8 cellular contexts compared by ENCODE assay signal in the genomic region with DNA sequence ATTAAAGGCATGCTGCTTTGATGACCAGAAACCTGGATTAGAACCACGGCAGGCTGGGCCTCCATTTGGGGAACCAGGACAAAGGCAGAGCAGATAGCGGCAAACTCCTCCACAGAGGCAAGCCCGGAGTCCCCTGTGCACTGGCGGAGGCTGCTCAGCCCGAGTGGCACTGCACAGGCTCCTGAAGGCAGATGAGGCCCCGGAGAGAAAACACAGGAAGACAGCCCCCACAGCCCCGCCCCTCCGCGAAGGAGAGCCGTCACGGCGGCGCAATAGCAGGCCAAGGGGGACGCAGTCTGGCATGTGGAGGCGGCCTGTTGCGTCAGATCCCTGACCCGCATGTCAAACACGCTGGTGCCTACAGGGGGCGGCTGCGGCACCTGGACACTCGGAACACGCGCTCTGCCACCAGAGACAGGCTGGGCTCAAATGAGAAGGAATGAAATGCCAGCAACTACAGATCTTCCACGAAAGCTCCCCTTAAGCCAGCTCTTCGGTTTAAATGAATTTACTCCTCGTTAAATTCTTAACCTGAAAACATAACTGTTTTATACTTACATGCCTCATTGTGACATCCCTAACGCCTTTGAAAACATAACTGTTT.
DNase-seq lines count a peak whose midpoint lies in the region; TF ChIP-seq lines count a peak whose summit lies in the region.
"Had no signal": no experiment of that assay in that cellular context is flagged by ENCODE, and none has a peak within 500 bp of the region (broad histone marks: within the 10 kb centered on the region; RNA-seq: fewer than 3 reads in every experiment).

No MANE protein-coding gene starts in this region.

- TF ChIP-seq CTCF in GM20000 (IDR thresholded peaks at IDR 0.05; ENCODE audit: extremely low read depth, missing control alignments) (peak; percentile 32), Peyer's patch (IDR thresholded peaks at IDR 0.05) (peak; percentile 14 to 58 (median 49)), fibroblast of villous mesenchyme (IDR thresholded peaks at IDR 0.05; ENCODE audit: insufficient read depth, low read depth, low read length) (peak; percentile 75)

- no peak overlapping the region for H2AK5ac ChIP-seq in neuronal stem cell (ENCODE audit: low read depth, low read length)

- no peak overlapping the region for H3K14ac ChIP-seq in neuronal stem cell (ENCODE audit: low read length)

- H3K9me3 ChIP-seq in Peyer's patch, result no peaks in the 10 kb centered on the region
- no peaks in the 10 kb centered on the region for H3K9me3 ChIP-seq in neuronal stem cell (replicated peaks in 1 of 2; ENCODE audit: control insufficient read depth in 2 of 2, insufficient read depth in 1 of 2, low read depth in 1 of 2, low read length in 2 of 2)
- H3K9me3 ChIP-seq: neutrophil had no signal

- no peak overlapping the region for H3K23ac ChIP-seq in neuronal stem cell (ENCODE audit: low read depth, low read length, poor library complexity)

- peak; percentile 93 for DNase-seq in GM20000 (ENCODE audit: low spot score)
- peak; percentile 69 to 83 (median 71) for DNase-seq in Peyer's patch
- peak; percentile 63 for DNase-seq in activated gamma-delta T cell (lab: John Stamatoyannopoulos, UW)
- peak; percentile 97 for DNase-seq in fibroblast of villous mesenchyme (ENCODE audit: low read depth)
- peak; percentile 64 for DNase-seq in neuronal stem cell (ENCODE audit: low spot score)
- DNase-seq in substantia nigra (lab: John Stamatoyannopoulos, UW), result peak in 45 of 49 donors; percentile 19 to 86 (median 64)
- no peak for DNase-seq in SW480 (ENCODE audit: low spot score)

- peak overlapping the region; percentile 68 for H3K18ac ChIP-seq in neuronal stem cell (ENCODE audit: low read length)

- peak overlapping the region; percentile 2 for H2BK12ac ChIP-seq in neuronal stem cell (ENCODE audit: low read length)

- H3K9ac ChIP-seq in neuronal stem cell (ENCODE audit: low read depth, low read length, poor library complexity), result no peak overlapping the region

- no peak overlapping the region for H2BK120ac ChIP-seq in neuronal stem cell (ENCODE audit: low read depth, low read length)

- H3K79me1 ChIP-seq in neuronal stem cell (ENCODE audit: low read depth, low read length), result peaks cover 16% of the 10 kb centered on the region

- no peak overlapping the region for H2BK5ac ChIP-seq in neuronal stem cell (ENCODE audit: low read length)

- H3K27me3 ChIP-seq in Peyer's patch, result no peaks in the 10 kb centered on the region
- no peaks in the 10 kb centered on the region for H3K27me3 ChIP-seq in neuronal stem cell (ENCODE audit: control insufficient read depth in 3 of 3, insufficient read depth in 3 of 3, low read depth in 1 of 3, low read length in 3 of 3)
- H3K27me3 ChIP-seq: neutrophil had no signal

- no peak overlapping the region for H4K91ac ChIP-seq in neuronal stem cell (ENCODE audit: low read depth, low read length, poor library complexity)

- peaks cover 0 to 16% (median 7%) of the 10 kb centered on the region in 4 donors for H3K4me1 ChIP-seq in Peyer's patch
- H3K4me1 ChIP-seq in neuronal stem cell (ENCODE audit: control insufficient read depth in 2 of 2, insufficient read depth in 1 of 2, low read depth in 1 of 2, low read length in 2 of 2), result peaks cover 51 to 54% of the 10 kb centered on the region in 2 donors

- H2AFZ ChIP-seq in neuronal stem cell (ENCODE audit: low read length), result peak overlapping the region; percentile 7

- no peaks in the 10 kb centered on the region for H3K36me3 ChIP-seq in Peyer's patch
- peaks cover 0 to 2% of the 10 kb centered on the region in 2 donors for H3K36me3 ChIP-seq in neuronal stem cell (replicated peaks in 1 of 2; ENCODE audit: control insufficient read depth in 2 of 2, insufficient read depth in 2 of 2, low read length in 2 of 2)
- H3K36me3 ChIP-seq: neutrophil had no signal

- no peak overlapping the region for H4K8ac ChIP-seq in neuronal stem cell (ENCODE audit: low read depth, low read length)

- H2BK15ac ChIP-seq in neuronal stem cell (ENCODE audit: low read length), result no peak overlapping the region

- no peak for TF ChIP-seq POLR2A in Peyer's patch (IDR thresholded peaks at IDR 0.05)

- H3K27ac ChIP-seq in Peyer's patch, result peak overlapping the region in 1 of 4 donors; percentile 13
- no peak overlapping the region for H3K27ac ChIP-seq in neuronal stem cell (replicated peaks; ENCODE audit: low read length)
- peak overlapping the region; percentile 84 for H3K27ac ChIP-seq in substantia nigra (ENCODE audit: low read depth, low read length, poor library complexity, severe bottlenecking)
- H3K27ac ChIP-seq: neutrophil had no signal

- no peak overlapping the region for H3K4me2 ChIP-seq in neuronal stem cell (ENCODE audit: insufficient read depth, low read length, poor library complexity, severe bottlenecking)

- no peak overlapping the region for H3K4ac ChIP-seq in neuronal stem cell (ENCODE audit: low read length)

- H3K4me3 ChIP-seq in Peyer's patch (no peak overlapping the region), fibroblast of villous mesenchyme (ENCODE audit: low read depth, low read length) (peak overlapping the region; percentile 25), neuronal stem cell (ENCODE audit: low read length in 2 of 2) (no peak overlapping the region)

- no CpG with 5 or more reads among the region's 27 CpGs for WGBS in neuronal stem cell (ENCODE audit: extremely low coverage in 2 of 2, insufficient read length in 2 of 2, insufficient replicate concordance in 1 of 2), 2 donors
